ENCODE assay signal across 1 cellular context in the genomic region with DNA sequence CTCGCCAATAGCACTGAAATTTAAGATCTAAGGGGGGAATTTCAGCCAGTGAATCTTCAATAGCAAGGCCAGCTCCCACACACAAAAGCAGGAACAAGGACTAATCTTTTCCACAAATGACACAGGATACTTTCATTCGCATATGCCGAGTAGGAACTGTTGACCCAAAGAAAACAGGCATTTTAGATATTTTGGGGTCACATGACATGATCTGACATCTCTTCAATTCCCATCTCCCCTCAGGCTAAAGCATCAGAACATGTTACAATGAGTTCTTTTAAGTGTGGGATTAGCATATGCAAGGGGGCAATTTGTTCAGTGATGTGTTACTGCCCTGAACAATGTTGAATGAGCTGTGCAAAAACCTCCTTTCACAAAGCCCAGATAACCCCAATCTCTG.
TF ChIP-seq lines count a peak whose summit lies in the region.

No MANE protein-coding gene starts in this region.

TF ChIP-seq in SK-N-SH treated with all-trans-retinoic acid at 6 μM for 48 hours, 23 proteins besides CTCF, POLR2A, EP300 and RAD21 (continued from another document):
- TF ChIP-seq, protein P1, sequence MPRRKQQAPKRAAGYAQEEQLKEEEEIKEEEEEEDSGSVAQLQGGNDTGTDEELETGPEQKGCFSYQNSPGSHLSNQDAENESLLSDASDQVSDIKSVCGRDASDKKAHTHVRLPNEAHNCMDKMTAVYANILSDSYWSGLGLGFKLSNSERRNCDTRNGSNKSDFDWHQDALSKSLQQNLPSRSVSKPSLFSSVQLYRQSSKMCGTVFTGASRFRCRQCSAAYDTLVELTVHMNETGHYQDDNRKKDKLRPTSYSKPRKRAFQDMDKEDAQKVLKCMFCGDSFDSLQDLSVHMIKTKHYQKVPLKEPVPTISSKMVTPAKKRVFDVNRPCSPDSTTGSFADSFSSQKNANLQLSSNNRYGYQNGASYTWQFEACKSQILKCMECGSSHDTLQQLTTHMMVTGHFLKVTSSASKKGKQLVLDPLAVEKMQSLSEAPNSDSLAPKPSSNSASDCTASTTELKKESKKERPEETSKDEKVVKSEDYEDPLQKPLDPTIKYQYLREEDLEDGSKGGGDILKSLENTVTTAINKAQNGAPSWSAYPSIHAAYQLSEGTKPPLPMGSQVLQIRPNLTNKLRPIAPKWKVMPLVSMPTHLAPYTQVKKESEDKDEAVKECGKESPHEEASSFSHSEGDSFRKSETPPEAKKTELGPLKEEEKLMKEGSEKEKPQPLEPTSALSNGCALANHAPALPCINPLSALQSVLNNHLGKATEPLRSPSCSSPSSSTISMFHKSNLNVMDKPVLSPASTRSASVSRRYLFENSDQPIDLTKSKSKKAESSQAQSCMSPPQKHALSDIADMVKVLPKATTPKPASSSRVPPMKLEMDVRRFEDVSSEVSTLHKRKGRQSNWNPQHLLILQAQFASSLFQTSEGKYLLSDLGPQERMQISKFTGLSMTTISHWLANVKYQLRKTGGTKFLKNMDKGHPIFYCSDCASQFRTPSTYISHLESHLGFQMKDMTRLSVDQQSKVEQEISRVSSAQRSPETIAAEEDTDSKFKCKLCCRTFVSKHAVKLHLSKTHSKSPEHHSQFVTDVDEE (CRISPR knock-in tag; IDR thresholded peaks at IDR 0.05) = no peak
TF ChIP-seq in SK-N-SH treated with all-trans-retinoic acid at 6 μM for 48 hours: peak in this region for 0.
